3 cellular contexts compared by ENCODE assay signal in the genomic region with DNA sequence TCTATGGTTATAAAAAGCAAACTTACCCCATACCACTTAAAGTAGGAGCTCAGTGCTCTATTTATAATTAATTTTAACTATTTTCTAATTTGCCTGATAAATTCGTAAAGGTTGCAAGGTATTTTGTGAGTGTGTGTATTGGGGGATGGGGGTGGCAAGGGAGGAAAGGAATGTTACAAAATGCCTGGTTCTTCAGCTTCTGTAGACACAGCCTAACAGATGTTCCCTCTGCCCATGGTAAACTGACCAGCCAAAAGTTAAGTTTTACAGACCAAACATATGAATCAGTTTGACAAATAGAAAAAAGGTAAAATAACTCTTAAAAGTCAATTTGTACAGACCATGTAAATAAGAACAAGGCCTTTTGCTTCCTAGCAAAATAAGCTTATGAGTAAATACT.
TF ChIP-seq lines count a peak whose summit lies in the region.

No MANE protein-coding gene starts in this region.

TF ChIP-seq in GM23338, 12 proteins besides CTCF, POLR2A, EP300 and RAD21:
- TF ChIP-seq, protein P1, sequence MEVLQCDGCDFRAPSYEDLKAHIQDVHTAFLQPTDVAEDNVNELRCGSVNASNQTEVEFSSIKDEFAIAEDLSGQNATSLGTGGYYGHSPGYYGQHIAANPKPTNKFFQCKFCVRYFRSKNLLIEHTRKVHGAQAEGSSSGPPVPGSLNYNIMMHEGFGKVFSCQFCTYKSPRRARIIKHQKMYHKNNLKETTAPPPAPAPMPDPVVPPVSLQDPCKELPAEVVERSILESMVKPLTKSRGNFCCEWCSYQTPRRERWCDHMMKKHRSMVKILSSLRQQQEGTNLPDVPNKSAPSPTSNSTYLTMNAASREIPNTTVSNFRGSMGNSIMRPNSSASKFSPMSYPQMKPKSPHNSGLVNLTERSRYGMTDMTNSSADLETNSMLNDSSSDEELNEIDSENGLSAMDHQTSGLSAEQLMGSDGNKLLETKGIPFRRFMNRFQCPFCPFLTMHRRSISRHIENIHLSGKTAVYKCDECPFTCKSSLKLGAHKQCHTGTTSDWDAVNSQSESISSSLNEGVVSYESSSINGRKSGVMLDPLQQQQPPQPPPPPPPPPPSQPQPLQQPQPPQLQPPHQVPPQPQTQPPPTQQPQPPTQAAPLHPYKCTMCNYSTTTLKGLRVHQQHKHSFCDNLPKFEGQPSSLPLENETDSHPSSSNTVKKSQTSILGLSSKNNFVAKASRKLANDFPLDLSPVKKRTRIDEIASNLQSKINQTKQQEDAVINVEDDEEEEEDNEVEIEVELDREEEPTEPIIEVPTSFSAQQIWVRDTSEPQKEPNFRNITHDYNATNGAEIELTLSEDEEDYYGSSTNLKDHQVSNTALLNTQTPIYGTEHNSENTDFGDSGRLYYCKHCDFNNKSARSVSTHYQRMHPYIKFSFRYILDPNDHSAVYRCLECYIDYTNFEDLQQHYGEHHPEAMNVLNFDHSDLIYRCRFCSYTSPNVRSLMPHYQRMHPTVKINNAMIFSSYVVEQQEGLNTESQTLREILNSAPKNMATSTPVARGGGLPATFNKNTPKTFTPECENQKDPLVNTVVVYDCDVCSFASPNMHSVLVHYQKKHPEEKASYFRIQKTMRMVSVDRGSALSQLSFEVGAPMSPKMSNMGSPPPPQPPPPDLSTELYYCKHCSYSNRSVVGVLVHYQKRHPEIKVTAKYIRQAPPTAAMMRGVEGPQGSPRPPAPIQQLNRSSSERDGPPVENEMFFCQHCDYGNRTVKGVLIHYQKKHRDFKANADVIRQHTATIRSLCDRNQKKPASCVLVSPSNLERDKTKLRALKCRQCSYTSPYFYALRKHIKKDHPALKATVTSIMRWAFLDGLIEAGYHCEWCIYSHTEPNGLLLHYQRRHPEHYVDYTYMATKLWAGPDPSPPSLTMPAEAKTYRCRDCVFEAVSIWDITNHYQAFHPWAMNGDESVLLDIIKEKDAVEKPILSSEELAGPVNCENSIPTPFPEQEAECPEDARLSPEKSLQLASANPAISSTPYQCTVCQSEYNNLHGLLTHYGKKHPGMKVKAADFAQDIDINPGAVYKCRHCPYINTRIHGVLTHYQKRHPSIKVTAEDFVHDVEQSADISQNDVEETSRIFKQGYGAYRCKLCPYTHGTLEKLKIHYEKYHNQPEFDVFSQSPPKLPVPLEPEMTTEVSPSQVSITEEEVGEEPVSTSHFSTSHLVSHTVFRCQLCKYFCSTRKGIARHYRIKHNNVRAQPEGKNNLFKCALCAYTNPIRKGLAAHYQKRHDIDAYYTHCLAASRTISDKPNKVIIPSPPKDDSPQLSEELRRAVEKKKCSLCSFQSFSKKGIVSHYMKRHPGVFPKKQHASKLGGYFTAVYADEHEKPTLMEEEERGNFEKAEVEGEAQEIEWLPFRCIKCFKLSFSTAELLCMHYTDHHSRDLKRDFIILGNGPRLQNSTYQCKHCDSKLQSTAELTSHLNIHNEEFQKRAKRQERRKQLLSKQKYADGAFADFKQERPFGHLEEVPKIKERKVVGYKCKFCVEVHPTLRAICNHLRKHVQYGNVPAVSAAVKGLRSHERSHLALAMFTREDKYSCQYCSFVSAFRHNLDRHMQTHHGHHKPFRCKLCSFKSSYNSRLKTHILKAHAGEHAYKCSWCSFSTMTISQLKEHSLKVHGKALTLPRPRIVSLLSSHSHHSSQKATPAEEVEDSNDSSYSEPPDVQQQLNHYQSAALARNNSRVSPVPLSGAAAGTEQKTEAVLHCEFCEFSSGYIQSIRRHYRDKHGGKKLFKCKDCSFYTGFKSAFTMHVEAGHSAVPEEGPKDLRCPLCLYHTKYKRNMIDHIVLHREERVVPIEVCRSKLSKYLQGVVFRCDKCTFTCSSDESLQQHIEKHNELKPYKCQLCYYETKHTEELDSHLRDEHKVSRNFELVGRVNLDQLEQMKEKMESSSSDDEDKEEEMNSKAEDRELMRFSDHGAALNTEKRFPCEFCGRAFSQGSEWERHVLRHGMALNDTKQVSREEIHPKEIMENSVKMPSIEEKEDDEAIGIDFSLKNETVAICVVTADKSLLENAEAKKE (CRISPR knock-in tag; IDR thresholded peaks at IDR 0.05) = 0 out of 2 replicates have a peak, but pooled peaks have one; percentile 43
- TF ChIP-seq, protein P2, sequence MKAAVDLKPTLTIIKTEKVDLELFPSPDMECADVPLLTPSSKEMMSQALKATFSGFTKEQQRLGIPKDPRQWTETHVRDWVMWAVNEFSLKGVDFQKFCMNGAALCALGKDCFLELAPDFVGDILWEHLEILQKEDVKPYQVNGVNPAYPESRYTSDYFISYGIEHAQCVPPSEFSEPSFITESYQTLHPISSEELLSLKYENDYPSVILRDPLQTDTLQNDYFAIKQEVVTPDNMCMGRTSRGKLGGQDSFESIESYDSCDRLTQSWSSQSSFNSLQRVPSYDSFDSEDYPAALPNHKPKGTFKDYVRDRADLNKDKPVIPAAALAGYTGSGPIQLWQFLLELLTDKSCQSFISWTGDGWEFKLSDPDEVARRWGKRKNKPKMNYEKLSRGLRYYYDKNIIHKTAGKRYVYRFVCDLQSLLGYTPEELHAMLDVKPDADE (IDR thresholded peaks at IDR 0.05) = no peak

TF ChIP-seq in H1, 55 proteins besides CTCF, POLR2A, EP300 and RAD21:
- 0 out of 2 replicates have a peak, but pooled peaks have one; percentile 39 for TF ChIP-seq SP1 (IDR thresholded peaks at IDR 0.05; ENCODE audit: low read depth, low read length)
- TF ChIP-seq, protein P3, sequence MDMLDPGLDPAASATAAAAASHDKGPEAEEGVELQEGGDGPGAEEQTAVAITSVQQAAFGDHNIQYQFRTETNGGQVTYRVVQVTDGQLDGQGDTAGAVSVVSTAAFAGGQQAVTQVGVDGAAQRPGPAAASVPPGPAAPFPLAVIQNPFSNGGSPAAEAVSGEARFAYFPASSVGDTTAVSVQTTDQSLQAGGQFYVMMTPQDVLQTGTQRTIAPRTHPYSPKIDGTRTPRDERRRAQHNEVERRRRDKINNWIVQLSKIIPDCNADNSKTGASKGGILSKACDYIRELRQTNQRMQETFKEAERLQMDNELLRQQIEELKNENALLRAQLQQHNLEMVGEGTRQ (IDR thresholded peaks at IDR 0.05; ENCODE audit: low read length) = no peak
- TF ChIP-seq SIX5 (IDR thresholded peaks at IDR 0.05; ENCODE audit: low read depth, low read length) = no peak
- no peak for TF ChIP-seq GABPA (IDR thresholded peaks at IDR 0.05; ENCODE audit: borderline replicate concordance, insufficient read depth, low read length)
- peak; percentile 53 for TF ChIP-seq TEAD4 (IDR thresholded peaks at IDR 0.05; ENCODE audit: low read depth, low read length)
- no peak for TF ChIP-seq TBP (IDR thresholded peaks at IDR 0.05; ENCODE audit: low read depth, low read length)

TF ChIP-seq in HEK293T, 16 proteins besides CTCF, POLR2A, EP300 and RAD21 (continued from another document):
- TF ChIP-seq ARNT (IDR thresholded peaks at IDR 0.05) (no peak), TARDBP (IDR thresholded peaks at IDR 0.05) (no peak), L3MBTL2 (conservative IDR thresholded peaks at IDR 0.05) (no peak), FOXK2 (IDR thresholded peaks at IDR 0.05) (no peak)
- TF ChIP-seq, protein P4, sequence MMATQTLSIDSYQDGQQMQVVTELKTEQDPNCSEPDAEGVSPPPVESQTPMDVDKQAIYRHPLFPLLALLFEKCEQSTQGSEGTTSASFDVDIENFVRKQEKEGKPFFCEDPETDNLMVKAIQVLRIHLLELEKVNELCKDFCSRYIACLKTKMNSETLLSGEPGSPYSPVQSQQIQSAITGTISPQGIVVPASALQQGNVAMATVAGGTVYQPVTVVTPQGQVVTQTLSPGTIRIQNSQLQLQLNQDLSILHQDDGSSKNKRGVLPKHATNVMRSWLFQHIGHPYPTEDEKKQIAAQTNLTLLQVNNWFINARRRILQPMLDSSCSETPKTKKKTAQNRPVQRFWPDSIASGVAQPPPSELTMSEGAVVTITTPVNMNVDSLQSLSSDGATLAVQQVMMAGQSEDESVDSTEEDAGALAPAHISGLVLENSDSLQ (IDR thresholded peaks at IDR 0.05) = no peak
